ENCODE assay signal across 1 cellular context in the genomic region with DNA sequence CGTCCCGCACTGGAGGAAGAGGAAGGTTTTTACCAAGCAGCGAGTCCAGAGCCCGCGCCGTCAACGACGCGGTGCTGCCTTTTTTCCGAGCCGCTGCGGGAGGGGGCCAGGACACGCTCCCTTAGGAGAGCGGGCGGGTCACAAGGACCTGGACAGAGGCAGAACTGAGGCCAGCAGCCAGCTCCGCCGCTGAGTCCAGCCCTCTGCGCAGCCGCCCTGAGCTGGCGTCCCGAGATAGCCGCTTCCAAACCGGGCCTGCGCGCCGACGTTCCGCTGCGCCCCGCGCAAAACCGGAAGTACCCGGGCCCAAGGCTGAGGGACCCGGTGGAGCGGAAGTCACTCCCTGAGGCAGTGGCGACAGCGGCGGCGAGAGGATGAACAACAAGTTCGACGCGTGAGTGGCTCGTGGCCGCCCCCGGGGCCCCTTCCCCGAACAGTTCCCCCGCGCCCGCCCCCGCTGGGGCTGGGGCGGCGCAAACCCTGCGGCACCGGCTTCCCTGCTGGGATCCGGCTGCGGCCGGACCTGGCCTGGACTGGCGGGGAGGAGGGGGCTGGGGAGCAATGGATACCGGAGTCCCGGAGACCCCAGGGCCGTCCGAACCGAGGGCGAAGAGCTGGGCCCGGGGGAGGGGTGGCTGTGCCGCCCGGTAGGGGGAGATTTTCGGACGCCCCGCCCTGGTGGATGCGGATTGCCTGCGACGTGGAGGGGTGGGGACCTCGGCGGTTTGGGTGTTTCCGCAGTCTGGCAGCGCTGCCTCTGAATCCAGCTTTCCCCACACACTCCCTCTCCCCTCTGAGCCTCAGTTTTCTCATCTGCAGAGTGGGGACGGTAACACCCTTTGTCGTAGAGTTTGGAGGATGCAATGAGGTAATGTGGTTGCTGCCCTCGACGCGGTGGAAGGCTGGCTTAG.
TF ChIP-seq lines count a peak whose summit lies in the region.

A gene with protein sequence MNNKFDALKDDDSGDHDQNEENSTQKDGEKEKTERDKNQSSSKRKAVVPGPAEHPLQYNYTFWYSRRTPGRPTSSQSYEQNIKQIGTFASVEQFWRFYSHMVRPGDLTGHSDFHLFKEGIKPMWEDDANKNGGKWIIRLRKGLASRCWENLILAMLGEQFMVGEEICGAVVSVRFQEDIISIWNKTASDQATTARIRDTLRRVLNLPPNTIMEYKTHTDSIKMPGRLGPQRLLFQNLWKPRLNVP (plus strand): TSS at position 339 of the 911 bp plus-strand sequence. CDS start 36 bp downstream, at position 375.
A gene (minus strand): TSS at position 207 of the 911 bp plus-strand sequence. CDS start 675 bp downstream, outside the sequence.

TF ChIP-seq in HepG2, 621 proteins besides CTCF, POLR2A, EP300 and RAD21 (continued from another document and continues in another):
- TF ChIP-seq, protein P1, sequence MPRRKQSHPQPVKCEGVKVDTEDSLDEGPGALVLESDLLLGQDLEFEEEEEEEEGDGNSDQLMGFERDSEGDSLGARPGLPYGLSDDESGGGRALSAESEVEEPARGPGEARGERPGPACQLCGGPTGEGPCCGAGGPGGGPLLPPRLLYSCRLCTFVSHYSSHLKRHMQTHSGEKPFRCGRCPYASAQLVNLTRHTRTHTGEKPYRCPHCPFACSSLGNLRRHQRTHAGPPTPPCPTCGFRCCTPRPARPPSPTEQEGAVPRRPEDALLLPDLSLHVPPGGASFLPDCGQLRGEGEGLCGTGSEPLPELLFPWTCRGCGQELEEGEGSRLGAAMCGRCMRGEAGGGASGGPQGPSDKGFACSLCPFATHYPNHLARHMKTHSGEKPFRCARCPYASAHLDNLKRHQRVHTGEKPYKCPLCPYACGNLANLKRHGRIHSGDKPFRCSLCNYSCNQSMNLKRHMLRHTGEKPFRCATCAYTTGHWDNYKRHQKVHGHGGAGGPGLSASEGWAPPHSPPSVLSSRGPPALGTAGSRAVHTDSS (CRISPR knock-in tag; conservative IDR thresholded peaks at IDR 0.05), result no peak
- TF ChIP-seq NCOA1 (CRISPR knock-in tag; IDR thresholded peaks at IDR 0.05) (peak; percentile 91; the same call in 1 of the 2 replicates), ZNF550 (CRISPR knock-in tag; IDR thresholded peaks at IDR 0.05; ENCODE audit: borderline replicate concordance) (peak; percentile 57; the same call in 1 of the 2 replicates), ZBTB3 (CRISPR knock-in tag; IDR thresholded peaks at IDR 0.05; ENCODE audit: borderline replicate concordance, low read depth) (peak; percentile 91), SKI (IDR thresholded peaks at IDR 0.05; ENCODE audit: partially characterized antibody) (peak; percentile 62), ZNF256 (CRISPR knock-in tag; conservative IDR thresholded peaks at IDR 0.05) (peak; percentile 97), ELF1 (CRISPR knock-in tag; IDR thresholded peaks at IDR 0.05) (peak; percentile 97), PITX1 (CRISPR knock-in tag; IDR thresholded peaks at IDR 0.05) (peak; percentile 82), RBM39 (IDR thresholded peaks at IDR 0.05; ENCODE audit: low read depth, low read length, poor library complexity, severe bottlenecking) (peak; percentile 99), NFYC (CRISPR knock-in tag; IDR thresholded peaks at IDR 0.05) (peak; percentile 77), NRL (CRISPR knock-in tag; IDR thresholded peaks at IDR 0.05; ENCODE audit: borderline replicate concordance) (peak; percentile 99), MTF1 (CRISPR knock-in tag; IDR thresholded peaks at IDR 0.05) (peak; percentile 94; the same call in 1 of the 2 replicates), ZNF883 (CRISPR knock-in tag; IDR thresholded peaks at IDR 0.05; ENCODE audit: not compliant biosample characterization) (peak; percentile 100), ZNF496 (CRISPR knock-in tag; IDR thresholded peaks at IDR 0.05; ENCODE audit: insufficient replicate concordance) (no peak), ZNF274 (CRISPR knock-in tag; IDR thresholded peaks at IDR 0.05) (peak; percentile 99), TGIF2 (CRISPR knock-in tag; IDR thresholded peaks at IDR 0.05) (peak; percentile 92), MEF2D (CRISPR knock-in tag; IDR thresholded peaks at IDR 0.05) (peak; percentile 94), NCOA5 (CRISPR knock-in tag; IDR thresholded peaks at IDR 0.05) (peak; percentile 84; the same call in 1 of the 2 replicates), NPAS2 (CRISPR knock-in tag; IDR thresholded peaks at IDR 0.05; ENCODE audit: borderline replicate concordance) (no peak), POLR2G (IDR thresholded peaks at IDR 0.05; ENCODE audit: low read depth, low read length) (peak; percentile 96), GFI1 (CRISPR knock-in tag; IDR thresholded peaks at IDR 0.05; ENCODE audit: borderline replicate concordance) (peak; percentile 81), FOXJ3 (CRISPR knock-in tag; IDR thresholded peaks at IDR 0.05; ENCODE audit: borderline replicate concordance) (peak; percentile 92), MBD4 (IDR thresholded peaks at IDR 0.05; ENCODE audit: borderline replicate concordance, low read length) (no peak), ZNF713 (CRISPR knock-in tag; IDR thresholded peaks at IDR 0.05) (peak; percentile 98; the same call in 1 of the 2 replicates), ZNF546 (CRISPR knock-in tag; conservative IDR thresholded peaks at IDR 0.05) (peak; percentile 99), JUNB (CRISPR knock-in tag; IDR thresholded peaks at IDR 0.05; ENCODE audit: borderline replicate concordance) (no peak; the same call in 1 of the 2 replicates), KLF6 (CRISPR knock-in tag; IDR thresholded peaks at IDR 0.05) (peak; percentile 99), ZNF547 (CRISPR knock-in tag; IDR thresholded peaks at IDR 0.05) (peak; percentile 100), RFXAP (CRISPR knock-in tag; IDR thresholded peaks at IDR 0.05; ENCODE audit: borderline replicate concordance) (peak; percentile 98), ATRX (CRISPR knock-in tag; IDR thresholded peaks at IDR 0.05; ENCODE audit: borderline replicate concordance) (no peak), CEBPG (CRISPR knock-in tag; IDR thresholded peaks at IDR 0.05) (peak; percentile 63; the same call in 1 of the 2 replicates), ZNF143 (CRISPR knock-in tag; IDR thresholded peaks at IDR 0.05) (peak; percentile 76), ZNF850 (CRISPR knock-in tag; conservative IDR thresholded peaks at IDR 0.05) (0 out of 2 replicates have a peak, but pooled peaks have one; percentile 42), CAMTA2 (CRISPR knock-in tag; IDR thresholded peaks at IDR 0.05; ENCODE audit: borderline replicate concordance) (peak; percentile 97; the same call in 1 of the 2 replicates)
- TF ChIP-seq, protein P2, sequence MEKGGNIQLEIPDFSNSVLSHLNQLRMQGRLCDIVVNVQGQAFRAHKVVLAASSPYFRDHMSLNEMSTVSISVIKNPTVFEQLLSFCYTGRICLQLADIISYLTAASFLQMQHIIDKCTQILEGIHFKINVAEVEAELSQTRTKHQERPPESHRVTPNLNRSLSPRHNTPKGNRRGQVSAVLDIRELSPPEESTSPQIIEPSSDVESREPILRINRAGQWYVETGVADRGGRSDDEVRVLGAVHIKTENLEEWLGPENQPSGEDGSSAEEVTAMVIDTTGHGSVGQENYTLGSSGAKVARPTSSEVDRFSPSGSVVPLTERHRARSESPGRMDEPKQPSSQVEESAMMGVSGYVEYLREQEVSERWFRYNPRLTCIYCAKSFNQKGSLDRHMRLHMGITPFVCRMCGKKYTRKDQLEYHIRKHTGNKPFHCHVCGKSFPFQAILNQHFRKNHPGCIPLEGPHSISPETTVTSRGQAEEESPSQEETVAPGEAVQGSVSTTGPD (CRISPR knock-in tag; IDR thresholded peaks at IDR 0.05), result peak; percentile 57; the same call in 1 of the 2 replicates
- TF ChIP-seq, protein P3, sequence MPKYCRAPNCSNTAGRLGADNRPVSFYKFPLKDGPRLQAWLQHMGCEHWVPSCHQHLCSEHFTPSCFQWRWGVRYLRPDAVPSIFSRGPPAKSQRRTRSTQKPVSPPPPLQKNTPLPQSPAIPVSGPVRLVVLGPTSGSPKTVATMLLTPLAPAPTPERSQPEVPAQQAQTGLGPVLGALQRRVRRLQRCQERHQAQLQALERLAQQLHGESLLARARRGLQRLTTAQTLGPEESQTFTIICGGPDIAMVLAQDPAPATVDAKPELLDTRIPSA (CRISPR knock-in tag; IDR thresholded peaks at IDR 0.05; ENCODE audit: borderline replicate concordance), result peak; percentile 99
- TF ChIP-seq, protein P4, sequence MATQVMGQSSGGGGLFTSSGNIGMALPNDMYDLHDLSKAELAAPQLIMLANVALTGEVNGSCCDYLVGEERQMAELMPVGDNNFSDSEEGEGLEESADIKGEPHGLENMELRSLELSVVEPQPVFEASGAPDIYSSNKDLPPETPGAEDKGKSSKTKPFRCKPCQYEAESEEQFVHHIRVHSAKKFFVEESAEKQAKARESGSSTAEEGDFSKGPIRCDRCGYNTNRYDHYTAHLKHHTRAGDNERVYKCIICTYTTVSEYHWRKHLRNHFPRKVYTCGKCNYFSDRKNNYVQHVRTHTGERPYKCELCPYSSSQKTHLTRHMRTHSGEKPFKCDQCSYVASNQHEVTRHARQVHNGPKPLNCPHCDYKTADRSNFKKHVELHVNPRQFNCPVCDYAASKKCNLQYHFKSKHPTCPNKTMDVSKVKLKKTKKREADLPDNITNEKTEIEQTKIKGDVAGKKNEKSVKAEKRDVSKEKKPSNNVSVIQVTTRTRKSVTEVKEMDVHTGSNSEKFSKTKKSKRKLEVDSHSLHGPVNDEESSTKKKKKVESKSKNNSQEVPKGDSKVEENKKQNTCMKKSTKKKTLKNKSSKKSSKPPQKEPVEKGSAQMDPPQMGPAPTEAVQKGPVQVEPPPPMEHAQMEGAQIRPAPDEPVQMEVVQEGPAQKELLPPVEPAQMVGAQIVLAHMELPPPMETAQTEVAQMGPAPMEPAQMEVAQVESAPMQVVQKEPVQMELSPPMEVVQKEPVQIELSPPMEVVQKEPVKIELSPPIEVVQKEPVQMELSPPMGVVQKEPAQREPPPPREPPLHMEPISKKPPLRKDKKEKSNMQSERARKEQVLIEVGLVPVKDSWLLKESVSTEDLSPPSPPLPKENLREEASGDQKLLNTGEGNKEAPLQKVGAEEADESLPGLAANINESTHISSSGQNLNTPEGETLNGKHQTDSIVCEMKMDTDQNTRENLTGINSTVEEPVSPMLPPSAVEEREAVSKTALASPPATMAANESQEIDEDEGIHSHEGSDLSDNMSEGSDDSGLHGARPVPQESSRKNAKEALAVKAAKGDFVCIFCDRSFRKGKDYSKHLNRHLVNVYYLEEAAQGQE (IDR thresholded peaks at IDR 0.05; ENCODE audit: borderline replicate concordance in 1 of 2, low read depth in 1 of 2, low read length in 2 of 2), result peak in 1 of 2 experiments; percentile 51; a peak in 2 of 4 replicates
- TF ChIP-seq, protein P5, sequence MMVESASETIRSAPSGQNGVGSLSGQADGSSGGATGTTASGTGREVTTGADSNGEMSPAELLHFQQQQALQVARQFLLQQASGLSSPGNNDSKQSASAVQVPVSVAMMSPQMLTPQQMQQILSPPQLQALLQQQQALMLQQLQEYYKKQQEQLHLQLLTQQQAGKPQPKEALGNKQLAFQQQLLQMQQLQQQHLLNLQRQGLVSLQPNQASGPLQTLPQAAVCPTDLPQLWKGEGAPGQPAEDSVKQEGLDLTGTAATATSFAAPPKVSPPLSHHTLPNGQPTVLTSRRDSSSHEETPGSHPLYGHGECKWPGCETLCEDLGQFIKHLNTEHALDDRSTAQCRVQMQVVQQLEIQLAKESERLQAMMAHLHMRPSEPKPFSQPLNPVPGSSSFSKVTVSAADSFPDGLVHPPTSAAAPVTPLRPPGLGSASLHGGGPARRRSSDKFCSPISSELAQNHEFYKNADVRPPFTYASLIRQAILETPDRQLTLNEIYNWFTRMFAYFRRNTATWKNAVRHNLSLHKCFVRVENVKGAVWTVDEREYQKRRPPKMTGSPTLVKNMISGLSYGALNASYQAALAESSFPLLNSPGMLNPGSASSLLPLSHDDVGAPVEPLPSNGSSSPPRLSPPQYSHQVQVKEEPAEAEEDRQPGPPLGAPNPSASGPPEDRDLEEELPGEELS (CRISPR knock-in tag; IDR thresholded peaks at IDR 0.05), result peak; percentile 72
